ENCODE assay signal across 1 cellular context in genomic region chr2:64669288-64669687, GRCh38.
TF ChIP-seq lines count a peak whose summit lies in the region.

No MANE protein-coding gene starts in this region.

TF ChIP-seq in HepG2, 621 proteins besides CTCF, POLR2A, EP300 and RAD21 (continued from another document and continues in another):
- TF ChIP-seq ZNF281 (CRISPR knock-in tag; IDR thresholded peaks at IDR 0.05; ENCODE audit: borderline replicate concordance) (peak; percentile 44), MIER3 (CRISPR knock-in tag; IDR thresholded peaks at IDR 0.05; ENCODE audit: borderline replicate concordance) (peak; percentile 91), SMAD3 (CRISPR knock-in tag; IDR thresholded peaks at IDR 0.05) (peak; percentile 69; the same call in 1 of the 2 replicates), ZNF556 (CRISPR knock-in tag; IDR thresholded peaks at IDR 0.05; ENCODE audit: borderline replicate concordance) (0 out of 2 replicates have a peak, but pooled peaks have one; percentile 29), GABPA (IDR thresholded peaks at IDR 0.05; ENCODE audit: low read depth, low read length) (no peak), GABPA (CRISPR knock-in tag; IDR thresholded peaks at IDR 0.05; ENCODE audit: low read depth) (peak; percentile 71), SP140L (CRISPR knock-in tag; IDR thresholded peaks at IDR 0.05; ENCODE audit: borderline replicate concordance) (no peak), SALL1 (CRISPR knock-in tag; IDR thresholded peaks at IDR 0.05) (peak; percentile 96), SP2 (CRISPR knock-in tag; IDR thresholded peaks at IDR 0.05) (no peak), POGZ (CRISPR knock-in tag; IDR thresholded peaks at IDR 0.05) (peak; percentile 96), GATA4 (IDR thresholded peaks at IDR 0.05; ENCODE audit: borderline replicate concordance, low read depth) (peak; percentile 47; the same call in 1 of the 2 replicates), FOXA3 (CRISPR knock-in tag; IDR thresholded peaks at IDR 0.05) (peak; percentile 96), ZBTB21 (CRISPR knock-in tag; IDR thresholded peaks at IDR 0.05) (peak; percentile 79), ZNF770 (CRISPR knock-in tag; IDR thresholded peaks at IDR 0.05) (peak; percentile 51), TSC22D2 (CRISPR knock-in tag; IDR thresholded peaks at IDR 0.05; ENCODE audit: borderline replicate concordance) (no peak), REST (IDR thresholded peaks at IDR 0.05; ENCODE audit: borderline replicate concordance in 1 of 2, low read depth in 1 of 2, low read length in 2 of 2) (peak in 1 of 2 experiments; percentile 35; a peak in 1 of 4 replicates), SOX13 (IDR thresholded peaks at IDR 0.05) (peak; percentile 83; the same call in 1 of the 2 replicates), SOX13 (CRISPR knock-in tag; conservative IDR thresholded peaks at IDR 0.05 in 1 of 2, IDR thresholded peaks at IDR 0.05 in 1 of 2) (peak in 1 of 2 experiments; percentile 98; a peak in 2 of 4 replicates), ZNF292 (CRISPR knock-in tag; IDR thresholded peaks at IDR 0.05; ENCODE audit: borderline replicate concordance, low read depth) (peak; percentile 30; the same call in 1 of the 2 replicates), TARDBP (CRISPR knock-in tag; IDR thresholded peaks at IDR 0.05) (peak; percentile 51; the same call in 1 of the 2 replicates), ZNF749 (CRISPR knock-in tag; IDR thresholded peaks at IDR 0.05; ENCODE audit: borderline replicate concordance) (peak; percentile 41; the same call in 1 of the 2 replicates), AHR (CRISPR knock-in tag; IDR thresholded peaks at IDR 0.05) (no peak), TBX3 (IDR thresholded peaks at IDR 0.05; ENCODE audit: borderline replicate concordance) (peak; percentile 88), GATAD2A (CRISPR knock-in tag; IDR thresholded peaks at IDR 0.05) (peak; percentile 99), RBAK (CRISPR knock-in tag; IDR thresholded peaks at IDR 0.05) (no peak), NFIC (IDR thresholded peaks at IDR 0.05; ENCODE audit: low read length) (peak; percentile 74; the same call in 1 of the 2 replicates), ERF (CRISPR knock-in tag; IDR thresholded peaks at IDR 0.05) (peak; percentile 95), AHDC1 (CRISPR knock-in tag; IDR thresholded peaks at IDR 0.05; ENCODE audit: borderline replicate concordance) (peak; percentile 87; the same call in 1 of the 2 replicates), SKIL (CRISPR knock-in tag; IDR thresholded peaks at IDR 0.05; ENCODE audit: borderline replicate concordance) (peak; percentile 93), TFDP2 (CRISPR knock-in tag; IDR thresholded peaks at IDR 0.05) (0 out of 2 replicates have a peak, but pooled peaks have one; percentile 18), ATF4 (CRISPR knock-in tag; IDR thresholded peaks at IDR 0.05) (peak in 1 of 2 experiments; percentile 98; a peak in 2 of 4 replicates), PHF20 (CRISPR knock-in tag; IDR thresholded peaks at IDR 0.05) (no peak), HOXA3 (CRISPR knock-in tag; IDR thresholded peaks at IDR 0.05) (peak; percentile 69; the same call in 1 of the 2 replicates), ZNF280D (CRISPR knock-in tag; IDR thresholded peaks at IDR 0.05) (0 out of 2 replicates have a peak, but pooled peaks have one; percentile 49), MTF2 (CRISPR knock-in tag; IDR thresholded peaks at IDR 0.05; ENCODE audit: borderline replicate concordance) (no peak), ZNF335 (CRISPR knock-in tag; IDR thresholded peaks at IDR 0.05) (0 out of 2 replicates have a peak, but pooled peaks have one; percentile 75)
